Comparison of ENCODE assay signal across 9 cellular contexts in the genomic region with DNA sequence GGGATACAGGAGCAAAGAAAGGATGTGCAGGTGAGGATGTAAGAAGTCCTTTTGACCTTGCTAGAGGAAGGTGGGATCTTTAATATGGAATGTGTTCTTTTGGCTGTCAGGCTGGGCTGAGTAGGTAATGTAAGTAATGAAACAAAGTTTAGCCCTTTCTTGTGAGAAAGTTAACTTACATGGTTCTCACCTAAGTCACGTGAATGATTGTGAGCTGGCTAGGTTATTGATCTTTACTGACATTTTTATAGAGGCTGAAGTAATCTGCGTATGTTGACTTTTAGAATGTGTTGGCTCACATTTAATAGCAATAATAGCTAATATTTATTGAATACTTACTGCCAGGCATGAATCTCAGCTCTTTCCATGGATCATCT. TPM values are rescaled to one million over a fixed set of nuclear protein-coding genes. Genes with fewer than 3 reads are reported as not detected.
DNase-seq lines count a peak whose midpoint lies in the region; ATAC-seq and TF ChIP-seq lines count a peak whose summit lies in the region.
"Had no signal": no experiment of that assay in that cellular context is flagged by ENCODE, and none has a peak within 500 bp of the region (broad histone marks: within the 10 kb centered on the region; RNA-seq: fewer than 3 reads in every experiment).

No MANE protein-coding gene starts in this region.

- H3K4me3 ChIP-seq in OCI-LY1 (ENCODE audit: low read depth, low read length, poor library complexity, severe bottlenecking): peak overlapping the region; percentile 99
- H3K4me3 ChIP-seq in endodermal cell (ENCODE audit: low read length): peak overlapping the region; percentile 99
- H3K4me3 ChIP-seq in mucosa of descending colon: no peak overlapping the region

- no peak overlapping the region for H2AFZ ChIP-seq in OCI-LY1 (ENCODE audit: low read length)

- no peaks in the 10 kb centered on the region for H3K27me3 Mint-ChIP-seq in Calu3 (ENCODE audit: unreplicated experiment)
- peaks cover 8% of the 10 kb centered on the region for H3K27me3 Mint-ChIP-seq in endodermal cell (ENCODE audit: insufficient read depth)
- no peaks in the 10 kb centered on the region for H3K27me3 Mint-ChIP-seq in osteocyte (ENCODE audit: unreplicated experiment)

- H3F3A ChIP-seq in OCI-LY1 (ENCODE audit: insufficient read depth, low read length): no peaks in the 10 kb centered on the region

- H3K4me1 Mint-ChIP-seq in Calu3 (ENCODE audit: low read depth, unreplicated experiment) (peaks cover 69% of the 10 kb centered on the region), endodermal cell (peaks cover 59% of the 10 kb centered on the region), osteocyte (ENCODE audit: unreplicated experiment) (peaks cover 67% of the 10 kb centered on the region)

- H3K27ac ChIP-seq in OCI-LY1 (ENCODE audit: low read depth, low read length, poor library complexity, severe bottlenecking) (peak overlapping the region; percentile 19), endodermal cell (ENCODE audit: low read depth, low read length) (no peak overlapping the region)

- H3K27ac Mint-ChIP-seq in Calu3 (ENCODE audit: unreplicated experiment) (peak overlapping the region; percentile 97), endodermal cell (no peak overlapping the region), osteocyte (ENCODE audit: unreplicated experiment) (peak overlapping the region; percentile 58)

- TF ChIP-seq CTCF in Calu3 (IDR thresholded peaks at IDR 0.05; ENCODE audit: unreplicated experiment) (no peak), OCI-LY1 (IDR thresholded peaks at IDR 0.05; ENCODE audit: low read length) (no peak), endodermal cell (conservative IDR thresholded peaks at IDR 0.05) (no peak), osteocyte (IDR thresholded peaks at IDR 0.05) (no peak), mucosa of descending colon (IDR thresholded peaks at IDR 0.05) (no peak)

- intact Hi-C loops in Calu3 (cut with micrococcal nuclease; ENCODE audit: unreplicated experiment) (loop anchor here (1.0 to 5.0 kb wide), 3 partner anchors 28 to 48 kb away; no protein-coding TSS in a partner anchor), mucosa of descending colon (cut with DNase I, micrococcal nuclease) (no loop called here)

- H3K79me2 ChIP-seq in OCI-LY1 (ENCODE audit: insufficient read depth, low read length): peaks cover 76% of the 10 kb centered on the region

- H3K9ac ChIP-seq in OCI-LY1 (ENCODE audit: low read length) (peak overlapping the region; percentile 99), endodermal cell (ENCODE audit: extremely low read depth, low read length, poor library complexity, severe bottlenecking) (no peak overlapping the region)

- 90% methylated on average over 1 of the region's 2 CpGs; no CpG with 5 or more reads in 1 of the 2 experiments for WGBS in endodermal cell (ENCODE audit: insufficient coverage in 1 of 2, insufficient read length in 1 of 2), 2 experiments

- H3K36me3 ChIP-seq in OCI-LY1 (ENCODE audit: insufficient read depth, low read length): peaks cover 72% of the 10 kb centered on the region
- peaks cover 34% of the 10 kb centered on the region for H3K36me3 ChIP-seq in endodermal cell (ENCODE audit: control insufficient read depth, insufficient read depth, low read length)
- H3K36me3 ChIP-seq in mucosa of descending colon (ENCODE audit: low read depth): peaks cover 4% of the 10 kb centered on the region

- H3K27me3 ChIP-seq in OCI-LY1 (ENCODE audit: insufficient read depth, low read length) (no peaks in the 10 kb centered on the region), endodermal cell (ENCODE audit: control insufficient read depth, insufficient read depth, low read length, poor library complexity, severe bottlenecking) (no peaks in the 10 kb centered on the region)

- H3K36me3 Mint-ChIP-seq in Calu3 (ENCODE audit: insufficient read depth, unreplicated experiment): peaks cover 85% of the 10 kb centered on the region
- H3K36me3 Mint-ChIP-seq in endodermal cell (ENCODE audit: low read depth): peaks cover 45% of the 10 kb centered on the region
- peaks cover 15% of the 10 kb centered on the region for H3K36me3 Mint-ChIP-seq in osteocyte (ENCODE audit: unreplicated experiment)

- ATAC-seq in GM19467 (IDR thresholded peaks at IDR 0.05; ENCODE audit: unreplicated experiment): no peak
- no peak for ATAC-seq in GM19035 (IDR thresholded peaks at IDR 0.05; ENCODE audit: unreplicated experiment)
- no peak for ATAC-seq in mucosa of descending colon
- no peak for ATAC-seq in GM21737 (IDR thresholded peaks at IDR 0.05; ENCODE audit: unreplicated experiment)

- DNase-seq in Calu3 (no peak), endodermal cell (no peak), osteocyte (ENCODE audit: extremely low spot score, unreplicated experiment) (no peak), mucosa of descending colon (no peak)
- DNase-seq: stimulated activated CD4-positive, alpha-beta T cell treated with anti-CD3 and anti-CD28 coated beads, Interleukin-2, amount 100 ng/mL, for 24 hours had no signal

- peak overlapping the region; percentile 83 for H3K4me3 Mint-ChIP-seq in Calu3 (ENCODE audit: low read depth, unreplicated experiment)
- peak overlapping the region; percentile 87 for H3K4me3 Mint-ChIP-seq in endodermal cell
- H3K4me3 Mint-ChIP-seq in osteocyte (ENCODE audit: unreplicated experiment): peak overlapping the region; percentile 83

- peaks cover 77% of the 10 kb centered on the region for H3K4me1 ChIP-seq in OCI-LY1 (ENCODE audit: insufficient read depth, low read length, severe bottlenecking)
- peaks cover 10% of the 10 kb centered on the region for H3K4me1 ChIP-seq in endodermal cell (ENCODE audit: control insufficient read depth, insufficient read depth, low read length)
- H3K4me1 ChIP-seq in mucosa of descending colon (ENCODE audit: low read depth): peaks cover 40% of the 10 kb centered on the region

- peak overlapping the region; percentile 95 for H3K4me2 ChIP-seq in OCI-LY1 (ENCODE audit: low read length)

- peaks cover 3% of the 10 kb centered on the region; the same call in 1 of the 2 replicates for H4K20me1 ChIP-seq in OCI-LY1 (ENCODE audit: insufficient read depth, low read length)

- H3K9me3 ChIP-seq in OCI-LY1 (ENCODE audit: low read length) (no peaks in the 10 kb centered on the region), endodermal cell (ENCODE audit: control insufficient read depth, low read length) (no peaks in the 10 kb centered on the region), mucosa of descending colon (no peaks in the 10 kb centered on the region)

- H3K9me3 Mint-ChIP-seq in Calu3 (ENCODE audit: low read depth, unreplicated experiment) (no peaks in the 10 kb centered on the region), endodermal cell (no peaks in the 10 kb centered on the region), osteocyte (ENCODE audit: unreplicated experiment) (no peaks in the 10 kb centered on the region)

- CTCF ChIA-PET in Calu3 (lab: Charles Lee): interaction anchor here (0.6 to 3.2 kb wide), 3 partner anchors 40 to 162 kb away, joined by 3 to 30 read pairs (median 3); no protein-coding TSS in a partner anchor

- H3K9me2 ChIP-seq in OCI-LY1 (ENCODE audit: low read depth, low read length): no peaks in the 10 kb centered on the region

- BruUV-seq in Calu3 (replicated peaks; lab: Mats Ljungman, UMichigan): no TSS peak

RNA-seq across cellular contexts. Expression of a gene that starts 2.6 kb away (rescaled TPM):
- 129 and 152 TPM in 2 replicates for total RNA-seq in Calu3 (2022)
- 10 to 100 TPM; 78.8 to 82.5 TPM for total RNA-seq in endodermal cell
- polyA plus RNA-seq in endodermal cell (2013, experiment 1 of 2): 91.0 TPM
- 88.9 TPM for polyA plus RNA-seq in endodermal cell (2013, experiment 2 of 2)
- total RNA-seq in osteocyte: 50.2 and 51.1 TPM in 2 replicates
- 10 to 100 TPM; 51.8 to 60.0 (median 57.7) TPM for total RNA-seq in mucosa of descending colon
